In genomic region chr20:44392776-44393607, GRCh38 we compare ENCODE assay signal across 1 cellular context.
TF ChIP-seq lines count a peak whose summit lies in the region.

No MANE protein-coding gene starts in this region.

TF ChIP-seq in HepG2, 621 proteins besides CTCF, POLR2A, EP300 and RAD21 (continued from another document and continues in another):
- TF ChIP-seq ZNF646 (CRISPR knock-in tag; IDR thresholded peaks at IDR 0.05) (no peak), CREB1 (IDR thresholded peaks at IDR 0.05) (no peak), CREB1 (CRISPR knock-in tag; IDR thresholded peaks at IDR 0.05) (no peak), STAT6 (CRISPR knock-in tag; IDR thresholded peaks at IDR 0.05; ENCODE audit: borderline replicate concordance) (no peak), ETS1 (CRISPR knock-in tag; IDR thresholded peaks at IDR 0.05) (no peak), ZNF784 (CRISPR knock-in tag; IDR thresholded peaks at IDR 0.05; ENCODE audit: borderline replicate concordance) (peak; percentile 80; the same call in 1 of the 2 replicates), ZNF44 (CRISPR knock-in tag; IDR thresholded peaks at IDR 0.05) (no peak; the same call in 1 of the 2 replicates), HOXD1 (CRISPR knock-in tag; IDR thresholded peaks at IDR 0.05) (peak; percentile 48; the same call in 1 of the 2 replicates), NRL (CRISPR knock-in tag; IDR thresholded peaks at IDR 0.05; ENCODE audit: borderline replicate concordance) (peak; percentile 97; the same call in 1 of the 2 replicates), MTA1 (CRISPR knock-in tag; IDR thresholded peaks at IDR 0.05; ENCODE audit: borderline replicate concordance) (no peak), ZNF331 (CRISPR knock-in tag; IDR thresholded peaks at IDR 0.05) (0 out of 2 replicates have a peak, but pooled peaks have one; percentile 25), AHR (CRISPR knock-in tag; IDR thresholded peaks at IDR 0.05) (peak; percentile 85; the same call in 1 of the 2 replicates), ZNF180 (CRISPR knock-in tag; IDR thresholded peaks at IDR 0.05; ENCODE audit: borderline replicate concordance, low read depth) (no peak), ZNF282 (IDR thresholded peaks at IDR 0.05; ENCODE audit: partially characterized antibody) (no peak), MAZ (IDR thresholded peaks at IDR 0.05; ENCODE audit: borderline replicate concordance, low read depth, low read length) (no peak), MAZ (CRISPR knock-in tag; IDR thresholded peaks at IDR 0.05; ENCODE audit: low read depth) (peak; percentile 80), ZNF891 (CRISPR knock-in tag; IDR thresholded peaks at IDR 0.05) (peak; percentile 94), ATF7-NPFF (CRISPR knock-in tag; IDR thresholded peaks at IDR 0.05; ENCODE audit: low read depth) (no peak; the same call in 1 of the 2 replicates), MTF2 (CRISPR knock-in tag; IDR thresholded peaks at IDR 0.05; ENCODE audit: borderline replicate concordance) (peak; percentile 85), ZNF619 (CRISPR knock-in tag; IDR thresholded peaks at IDR 0.05) (peak; percentile 23; the same call in 1 of the 2 replicates), SP1 (IDR thresholded peaks at IDR 0.05) (no peak), SP1 (CRISPR knock-in tag; IDR thresholded peaks at IDR 0.05) (no peak), ZNF660 (CRISPR knock-in tag; IDR thresholded peaks at IDR 0.05; ENCODE audit: borderline replicate concordance, low read depth) (no peak)
- TF ChIP-seq, protein P1, sequence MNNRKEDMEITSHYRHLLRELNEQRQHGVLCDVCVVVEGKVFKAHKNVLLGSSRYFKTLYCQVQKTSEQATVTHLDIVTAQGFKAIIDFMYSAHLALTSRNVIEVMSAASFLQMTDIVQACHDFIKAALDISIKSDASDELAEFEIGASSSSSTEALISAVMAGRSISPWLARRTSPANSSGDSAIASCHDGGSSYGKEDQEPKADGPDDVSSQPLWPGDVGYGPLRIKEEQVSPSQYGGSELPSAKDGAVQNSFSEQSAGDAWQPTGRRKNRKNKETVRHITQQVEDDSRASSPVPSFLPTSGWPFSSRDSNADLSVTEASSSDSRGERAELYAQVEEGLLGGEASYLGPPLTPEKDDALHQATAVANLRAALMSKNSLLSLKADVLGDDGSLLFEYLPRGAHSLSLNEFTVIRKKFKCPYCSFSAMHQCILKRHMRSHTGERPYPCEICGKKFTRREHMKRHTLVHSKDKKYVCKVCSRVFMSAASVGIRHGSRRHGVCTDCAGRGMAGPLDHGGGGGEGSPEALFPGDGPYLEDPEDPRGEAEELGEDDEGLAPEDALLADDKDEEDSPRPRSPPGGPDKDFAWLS (CRISPR knock-in tag; IDR thresholded peaks at IDR 0.05; ENCODE audit: borderline replicate concordance) = no peak
- TF ChIP-seq, protein P2, sequence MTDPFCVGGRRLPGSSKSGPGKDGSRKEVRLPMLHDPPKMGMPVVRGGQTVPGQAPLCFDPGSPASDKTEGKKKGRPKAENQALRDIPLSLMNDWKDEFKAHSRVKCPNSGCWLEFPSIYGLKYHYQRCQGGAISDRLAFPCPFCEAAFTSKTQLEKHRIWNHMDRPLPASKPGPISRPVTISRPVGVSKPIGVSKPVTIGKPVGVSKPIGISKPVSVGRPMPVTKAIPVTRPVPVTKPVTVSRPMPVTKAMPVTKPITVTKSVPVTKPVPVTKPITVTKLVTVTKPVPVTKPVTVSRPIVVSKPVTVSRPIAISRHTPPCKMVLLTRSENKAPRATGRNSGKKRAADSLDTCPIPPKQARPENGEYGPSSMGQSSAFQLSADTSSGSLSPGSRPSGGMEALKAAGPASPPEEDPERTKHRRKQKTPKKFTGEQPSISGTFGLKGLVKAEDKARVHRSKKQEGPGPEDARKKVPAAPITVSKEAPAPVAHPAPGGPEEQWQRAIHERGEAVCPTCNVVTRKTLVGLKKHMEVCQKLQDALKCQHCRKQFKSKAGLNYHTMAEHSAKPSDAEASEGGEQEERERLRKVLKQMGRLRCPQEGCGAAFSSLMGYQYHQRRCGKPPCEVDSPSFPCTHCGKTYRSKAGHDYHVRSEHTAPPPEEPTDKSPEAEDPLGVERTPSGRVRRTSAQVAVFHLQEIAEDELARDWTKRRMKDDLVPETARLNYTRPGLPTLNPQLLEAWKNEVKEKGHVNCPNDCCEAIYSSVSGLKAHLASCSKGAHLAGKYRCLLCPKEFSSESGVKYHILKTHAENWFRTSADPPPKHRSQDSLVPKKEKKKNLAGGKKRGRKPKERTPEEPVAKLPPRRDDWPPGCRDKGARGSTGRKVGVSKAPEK (CRISPR knock-in tag; IDR thresholded peaks at IDR 0.05; ENCODE audit: borderline replicate concordance) = no peak
- TF ChIP-seq, protein P3, sequence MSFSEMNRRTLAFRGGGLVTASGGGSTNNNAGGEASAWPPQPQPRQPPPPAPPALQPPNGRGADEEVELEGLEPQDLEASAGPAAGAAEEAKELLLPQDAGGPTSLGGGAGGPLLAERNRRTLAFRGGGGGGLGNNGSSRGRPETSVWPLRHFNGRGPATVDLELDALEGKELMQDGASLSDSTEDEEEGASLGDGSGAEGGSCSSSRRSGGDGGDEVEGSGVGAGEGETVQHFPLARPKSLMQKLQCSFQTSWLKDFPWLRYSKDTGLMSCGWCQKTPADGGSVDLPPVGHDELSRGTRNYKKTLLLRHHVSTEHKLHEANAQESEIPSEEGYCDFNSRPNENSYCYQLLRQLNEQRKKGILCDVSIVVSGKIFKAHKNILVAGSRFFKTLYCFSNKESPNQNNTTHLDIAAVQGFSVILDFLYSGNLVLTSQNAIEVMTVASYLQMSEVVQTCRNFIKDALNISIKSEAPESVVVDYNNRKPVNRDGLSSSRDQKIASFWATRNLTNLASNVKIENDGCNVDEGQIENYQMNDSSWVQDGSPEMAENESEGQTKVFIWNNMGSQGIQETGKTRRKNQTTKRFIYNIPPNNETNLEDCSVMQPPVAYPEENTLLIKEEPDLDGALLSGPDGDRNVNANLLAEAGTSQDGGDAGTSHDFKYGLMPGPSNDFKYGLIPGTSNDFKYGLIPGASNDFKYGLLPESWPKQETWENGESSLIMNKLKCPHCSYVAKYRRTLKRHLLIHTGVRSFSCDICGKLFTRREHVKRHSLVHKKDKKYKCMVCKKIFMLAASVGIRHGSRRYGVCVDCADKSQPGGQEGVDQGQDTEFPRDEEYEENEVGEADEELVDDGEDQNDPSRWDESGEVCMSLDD (CRISPR knock-in tag; IDR thresholded peaks at IDR 0.05; ENCODE audit: borderline replicate concordance) = peak; percentile 74; the same call in 1 of the 2 replicates
- TF ChIP-seq, protein P4, sequence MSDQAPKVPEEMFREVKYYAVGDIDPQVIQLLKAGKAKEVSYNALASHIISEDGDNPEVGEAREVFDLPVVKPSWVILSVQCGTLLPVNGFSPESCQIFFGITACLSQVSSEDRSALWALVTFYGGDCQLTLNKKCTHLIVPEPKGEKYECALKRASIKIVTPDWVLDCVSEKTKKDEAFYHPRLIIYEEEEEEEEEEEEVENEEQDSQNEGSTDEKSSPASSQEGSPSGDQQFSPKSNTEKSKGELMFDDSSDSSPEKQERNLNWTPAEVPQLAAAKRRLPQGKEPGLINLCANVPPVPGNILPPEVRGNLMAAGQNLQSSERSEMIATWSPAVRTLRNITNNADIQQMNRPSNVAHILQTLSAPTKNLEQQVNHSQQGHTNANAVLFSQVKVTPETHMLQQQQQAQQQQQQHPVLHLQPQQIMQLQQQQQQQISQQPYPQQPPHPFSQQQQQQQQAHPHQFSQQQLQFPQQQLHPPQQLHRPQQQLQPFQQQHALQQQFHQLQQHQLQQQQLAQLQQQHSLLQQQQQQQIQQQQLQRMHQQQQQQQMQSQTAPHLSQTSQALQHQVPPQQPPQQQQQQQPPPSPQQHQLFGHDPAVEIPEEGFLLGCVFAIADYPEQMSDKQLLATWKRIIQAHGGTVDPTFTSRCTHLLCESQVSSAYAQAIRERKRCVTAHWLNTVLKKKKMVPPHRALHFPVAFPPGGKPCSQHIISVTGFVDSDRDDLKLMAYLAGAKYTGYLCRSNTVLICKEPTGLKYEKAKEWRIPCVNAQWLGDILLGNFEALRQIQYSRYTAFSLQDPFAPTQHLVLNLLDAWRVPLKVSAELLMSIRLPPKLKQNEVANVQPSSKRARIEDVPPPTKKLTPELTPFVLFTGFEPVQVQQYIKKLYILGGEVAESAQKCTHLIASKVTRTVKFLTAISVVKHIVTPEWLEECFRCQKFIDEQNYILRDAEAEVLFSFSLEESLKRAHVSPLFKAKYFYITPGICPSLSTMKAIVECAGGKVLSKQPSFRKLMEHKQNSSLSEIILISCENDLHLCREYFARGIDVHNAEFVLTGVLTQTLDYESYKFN (CRISPR knock-in tag; conservative IDR thresholded peaks at IDR 0.05) = peak; percentile 70
- TF ChIP-seq, protein P5, sequence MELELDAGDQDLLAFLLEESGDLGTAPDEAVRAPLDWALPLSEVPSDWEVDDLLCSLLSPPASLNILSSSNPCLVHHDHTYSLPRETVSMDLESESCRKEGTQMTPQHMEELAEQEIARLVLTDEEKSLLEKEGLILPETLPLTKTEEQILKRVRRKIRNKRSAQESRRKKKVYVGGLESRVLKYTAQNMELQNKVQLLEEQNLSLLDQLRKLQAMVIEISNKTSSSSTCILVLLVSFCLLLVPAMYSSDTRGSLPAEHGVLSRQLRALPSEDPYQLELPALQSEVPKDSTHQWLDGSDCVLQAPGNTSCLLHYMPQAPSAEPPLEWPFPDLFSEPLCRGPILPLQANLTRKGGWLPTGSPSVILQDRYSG (CRISPR knock-in tag; IDR thresholded peaks at IDR 0.05) = no peak; the same call in 1 of the 2 replicates
